Comparison of ENCODE assay signal across 8 cellular contexts in the genomic region with DNA sequence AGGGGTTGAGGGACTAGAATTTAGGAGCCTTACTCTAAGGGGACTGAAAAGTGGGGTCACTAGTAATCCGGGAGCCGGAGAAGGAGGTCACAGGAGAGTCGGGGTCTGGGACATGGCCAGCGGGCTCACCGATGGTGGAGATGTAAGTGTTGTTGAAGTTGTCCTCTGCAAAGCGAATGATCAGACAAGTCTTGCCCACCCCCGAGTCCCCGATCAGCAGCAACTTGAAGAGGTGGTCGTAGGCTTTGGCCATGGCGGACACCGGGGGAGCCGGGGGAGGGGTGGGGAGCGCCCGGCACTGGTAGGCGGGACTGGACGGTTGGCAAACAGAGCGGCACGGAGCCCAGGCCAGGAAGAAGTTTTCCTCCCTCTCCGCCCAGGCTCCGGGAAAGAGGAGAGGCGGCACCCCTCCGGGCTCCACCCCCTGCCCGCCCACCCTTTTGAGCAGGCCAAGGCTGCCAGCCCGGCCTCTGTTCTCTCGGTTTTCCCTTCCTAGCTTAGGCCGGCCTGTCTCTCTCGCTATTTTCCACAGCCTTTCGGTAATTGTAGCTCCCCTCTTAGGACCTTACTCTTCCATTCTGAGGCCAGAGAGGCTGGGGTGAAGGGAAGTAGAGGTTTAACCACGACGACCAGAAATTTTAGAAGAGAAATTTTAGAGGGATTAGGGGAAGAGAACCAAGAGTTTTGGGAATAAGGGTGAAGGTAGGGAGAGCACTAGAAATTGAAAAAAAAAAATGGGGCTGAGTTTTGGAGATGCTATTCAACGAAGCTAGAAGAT. TPM values are rescaled to one million over a fixed set of nuclear protein-coding genes. Genes with fewer than 3 reads are reported as not detected.
DNase-seq lines count a peak whose midpoint lies in the region; ATAC-seq and TF ChIP-seq lines count a peak whose summit lies in the region.

A gene (minus strand): TSS at position 356 of the 778 bp plus-strand sequence. CDS start 103 bp downstream, at position 253.

- peak within 1 kb of the TSS; percentile 96 for H3K4me3 Mint-ChIP-seq in activated naive CD8-positive, alpha-beta T cell
- peak within 1 kb of the TSS; percentile 97 for H3K4me3 Mint-ChIP-seq in nephron progenitor cell

- TF ChIP-seq EP300 in gastroesophageal sphincter (IDR thresholded peaks at IDR 0.05) = no peak

- ATAC-seq in gastroesophageal sphincter (peak; percentile 88), GM21447 (IDR thresholded peaks at IDR 0.05; ENCODE audit: unreplicated experiment) (no peak), GM19463 (IDR thresholded peaks at IDR 0.05; ENCODE audit: unreplicated experiment) (no peak)

- H3K4me3 ChIP-seq in GM06990 (replicated peaks; ENCODE audit: low read depth, low read length) (peak within 1 kb of the TSS; percentile 57), gastroesophageal sphincter (peak within 1 kb of the TSS; percentile 52 to 65)

- H3K27ac ChIP-seq in gastroesophageal sphincter = peak within 1 kb of the TSS; percentile 83 to 92 (median 87)

- no peaks in the 10 kb centered on the region for H3K36me3 ChIP-seq in GM06990 (ENCODE audit: control insufficient read depth, insufficient read depth, low read length)
- peaks cover 0 to 26% of the 10 kb centered on the region in 2 donors for H3K36me3 ChIP-seq in gastroesophageal sphincter

- peaks cover 1% of the 10 kb centered on the region for H3K36me3 Mint-ChIP-seq in activated naive CD8-positive, alpha-beta T cell
- H3K36me3 Mint-ChIP-seq in nephron progenitor cell (ENCODE audit: low read depth) = peaks cover 37% of the 10 kb centered on the region

- peak; percentile 22 to 38 for TF ChIP-seq POLR2A in gastroesophageal sphincter (IDR thresholded peaks at IDR 0.05)

- peak; percentile 70 for DNase-seq in 8988T
- DNase-seq in GM06990 (ENCODE audit: extremely low read depth, insufficient read length) = peak; percentile 47
- peak; percentile 77 for DNase-seq in NCI-H2196 (lab: John Stamatoyannopoulos, UW; ENCODE audit: unreplicated experiment)
- peak; percentile 84 for DNase-seq in nephron progenitor cell

- H3K27ac Mint-ChIP-seq in activated naive CD8-positive, alpha-beta T cell = peak within 1 kb of the TSS; percentile 99
- H3K27ac Mint-ChIP-seq in nephron progenitor cell = peak within 1 kb of the TSS; percentile 64

- no peaks in the 10 kb centered on the region for H3K27me3 ChIP-seq in GM06990 (replicated peaks; ENCODE audit: control insufficient read depth, insufficient read depth, low read length)
- H3K27me3 ChIP-seq in gastroesophageal sphincter = no peaks in the 10 kb centered on the region

- no peaks in the 10 kb centered on the region for H3K9me3 ChIP-seq in gastroesophageal sphincter

- H3K9me3 Mint-ChIP-seq in activated naive CD8-positive, alpha-beta T cell (ENCODE audit: low read depth) = no peaks in the 10 kb centered on the region
- peaks cover 3% of the 10 kb centered on the region for H3K9me3 Mint-ChIP-seq in nephron progenitor cell

- no peaks in the 10 kb centered on the region for H3K27me3 Mint-ChIP-seq in activated naive CD8-positive, alpha-beta T cell
- no peaks in the 10 kb centered on the region for H3K27me3 Mint-ChIP-seq in nephron progenitor cell (ENCODE audit: low read depth, poor library complexity)

- no peak for TF ChIP-seq CTCF in GM06990 (IDR thresholded peaks at IDR 0.05; ENCODE audit: insufficient read depth, low read length, poor library complexity, severe bottlenecking)
- TF ChIP-seq CTCF in gastroesophageal sphincter (IDR thresholded peaks at IDR 0.05) = no peak
- TF ChIP-seq CTCF in nephron progenitor cell (IDR thresholded peaks at IDR 0.05) = no peak

- 0% methylated on average over 6 to 7 of the region's 31 CpGs for WGBS in gastroesophageal sphincter (ENCODE audit: low coverage in 1 of 2), 2 donors

- H3K4me1 ChIP-seq in gastroesophageal sphincter = peaks cover 0 to 43% (median 6%) of the 10 kb centered on the region in 3 donors

- peaks cover 40% of the 10 kb centered on the region for H3K4me1 Mint-ChIP-seq in activated naive CD8-positive, alpha-beta T cell (ENCODE audit: low read depth)
- peaks cover 42% of the 10 kb centered on the region for H3K4me1 Mint-ChIP-seq in nephron progenitor cell

RNA-seq across cellular contexts. Expression of the gene that starts here (rescaled TPM):
- 10 to 100 TPM; 43.6 to 50.7 (median 48.9) TPM for total RNA-seq in gastroesophageal sphincter
